Comparison of ENCODE assay signal across 14 cellular contexts in genomic region chr10:61732635-61733278, GRCh38.
"Had no signal": no experiment of that assay in that cellular context is flagged by ENCODE, and none has a peak within 500 bp of the region (broad histone marks: within the 10 kb centered on the region; RNA-seq: fewer than 3 reads in every experiment).

No MANE protein-coding gene starts in this region.

- H3K27me3 ChIP-seq: heart left ventricle, pancreas, suprapubic skin, thyroid gland had no signal

- H3K4me1 Mint-ChIP-seq: naive B cell; stimulated activated effector memory CD8-positive, alpha-beta T cell treated with anti-CD3 and anti-CD28 coated beads, Interleukin-12 subunit alpha, Interleukin-12 subunit beta, amount 100 ng/mL, for 72 hours had no signal

- H3K27ac Mint-ChIP-seq: naive B cell; progenitor cell of endocrine pancreas; stimulated activated effector memory CD8-positive, alpha-beta T cell treated with anti-CD3 and anti-CD28 coated beads, Interleukin-12 subunit alpha, Interleukin-12 subunit beta, amount 100 ng/mL, for 72 hours; type B pancreatic cell had no signal

- H3K27ac ChIP-seq: heart left ventricle, pancreas, suprapubic skin, thyroid gland had no signal

- H3K4me1 ChIP-seq: heart left ventricle, pancreas, suprapubic skin, thyroid gland had no signal

- H3K27me3 Mint-ChIP-seq: progenitor cell of endocrine pancreas, type B pancreatic cell had no signal

- H3K36me3 ChIP-seq: heart left ventricle, pancreas, suprapubic skin, thyroid gland had no signal

- DNase-seq: occipital lobe; right cardiac atrium; stimulated activated CD4-positive, alpha-beta T cell treated with anti-CD3 and anti-CD28 coated beads, Interleukin-2, amount 100 ng/mL, for 48 hours; stimulated activated CD8-positive, alpha-beta memory T cell treated with anti-CD3 and anti-CD28 coated beads, Interleukin-4, amount 100 ng/mL, for 48 hours had no signal

- H3K9me3 ChIP-seq: heart left ventricle, pancreas, suprapubic skin, thyroid gland had no signal

- H3K36me3 Mint-ChIP-seq: naive B cell; stimulated activated effector memory CD8-positive, alpha-beta T cell treated with anti-CD3 and anti-CD28 coated beads, Interleukin-12 subunit alpha, Interleukin-12 subunit beta, amount 100 ng/mL, for 72 hours had no signal

- H3K4me3 Mint-ChIP-seq: naive B cell; nephron; stimulated activated effector memory CD8-positive, alpha-beta T cell treated with anti-CD3 and anti-CD28 coated beads, Interleukin-12 subunit alpha, Interleukin-12 subunit beta, amount 100 ng/mL, for 72 hours; type B pancreatic cell had no signal

- H3K9me3 Mint-ChIP-seq: stimulated activated effector memory CD8-positive, alpha-beta T cell treated with anti-CD3 and anti-CD28 coated beads, Interleukin-12 subunit alpha, Interleukin-12 subunit beta, amount 100 ng/mL, for 72 hours had no signal

- ATAC-seq: heart left ventricle; right cardiac atrium; stimulated activated effector memory CD8-positive, alpha-beta T cell treated with anti-CD3 and anti-CD28 coated beads, Interleukin-12 subunit alpha, Interleukin-12 subunit beta, amount 100 ng/mL, for 72 hours; stimulated activated naive CD8-positive, alpha-beta T cell treated with anti-CD3 and anti-CD28 coated beads, Interleukin-15, Interleukin-2, amounts not matched to agents 100 U/mL and 50 U/mL, for 24 hours had no signal

- H3K4me3 ChIP-seq: heart left ventricle, pancreas, suprapubic skin, thyroid gland had no signal
